ENCODE assay signal across 1 cellular context in the genomic region with DNA sequence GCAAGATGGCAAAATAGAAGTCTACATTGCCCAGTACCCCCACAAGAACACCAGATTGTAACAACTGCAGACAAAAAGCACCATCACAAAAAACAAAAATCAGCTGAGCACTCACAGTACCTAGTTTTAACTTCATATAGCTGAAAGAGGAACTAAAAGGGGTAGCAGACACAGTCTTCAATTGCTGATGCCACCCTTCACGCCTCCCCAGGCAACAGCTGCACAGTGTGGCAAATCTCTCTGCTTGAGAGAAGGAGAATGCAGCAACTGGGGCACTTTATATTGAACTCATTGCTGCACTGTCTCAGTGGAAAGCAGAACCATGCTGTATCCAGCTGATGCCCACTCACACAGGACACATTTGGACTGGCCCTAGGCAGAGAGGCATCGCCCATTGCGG.
TF ChIP-seq lines count a peak whose summit lies in the region.

No MANE protein-coding gene starts in this region.

TF ChIP-seq in GM12878, 131 proteins besides CTCF, POLR2A, EP300 and RAD21 (continued from another document):
- TF ChIP-seq, protein P1, sequence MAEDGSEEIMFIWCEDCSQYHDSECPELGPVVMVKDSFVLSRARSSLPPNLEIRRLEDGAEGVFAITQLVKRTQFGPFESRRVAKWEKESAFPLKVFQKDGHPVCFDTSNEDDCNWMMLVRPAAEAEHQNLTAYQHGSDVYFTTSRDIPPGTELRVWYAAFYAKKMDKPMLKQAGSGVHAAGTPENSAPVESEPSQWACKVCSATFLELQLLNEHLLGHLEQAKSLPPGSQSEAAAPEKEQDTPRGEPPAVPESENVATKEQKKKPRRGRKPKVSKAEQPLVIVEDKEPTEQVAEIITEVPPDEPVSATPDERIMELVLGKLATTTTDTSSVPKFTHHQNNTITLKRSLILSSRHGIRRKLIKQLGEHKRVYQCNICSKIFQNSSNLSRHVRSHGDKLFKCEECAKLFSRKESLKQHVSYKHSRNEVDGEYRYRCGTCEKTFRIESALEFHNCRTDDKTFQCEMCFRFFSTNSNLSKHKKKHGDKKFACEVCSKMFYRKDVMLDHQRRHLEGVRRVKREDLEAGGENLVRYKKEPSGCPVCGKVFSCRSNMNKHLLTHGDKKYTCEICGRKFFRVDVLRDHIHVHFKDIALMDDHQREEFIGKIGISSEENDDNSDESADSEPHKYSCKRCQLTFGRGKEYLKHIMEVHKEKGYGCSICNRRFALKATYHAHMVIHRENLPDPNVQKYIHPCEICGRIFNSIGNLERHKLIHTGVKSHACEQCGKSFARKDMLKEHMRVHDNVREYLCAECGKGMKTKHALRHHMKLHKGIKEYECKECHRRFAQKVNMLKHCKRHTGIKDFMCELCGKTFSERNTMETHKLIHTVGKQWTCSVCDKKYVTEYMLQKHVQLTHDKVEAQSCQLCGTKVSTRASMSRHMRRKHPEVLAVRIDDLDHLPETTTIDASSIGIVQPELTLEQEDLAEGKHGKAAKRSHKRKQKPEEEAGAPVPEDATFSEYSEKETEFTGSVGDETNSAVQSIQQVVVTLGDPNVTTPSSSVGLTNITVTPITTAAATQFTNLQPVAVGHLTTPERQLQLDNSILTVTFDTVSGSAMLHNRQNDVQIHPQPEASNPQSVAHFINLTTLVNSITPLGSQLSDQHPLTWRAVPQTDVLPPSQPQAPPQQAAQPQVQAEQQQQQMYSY (CRISPR knock-in tag; IDR thresholded peaks at IDR 0.05) = no peak
- TF ChIP-seq SMC3 (IDR thresholded peaks at IDR 0.05; ENCODE audit: borderline replicate concordance, low read length) (no peak), HDAC6 (IDR thresholded peaks at IDR 0.05; ENCODE audit: unreplicated experiment) (no peak), POLR2AphosphoS5 (IDR thresholded peaks at IDR 0.05; ENCODE audit: low read length) (no peak), KLF5 (IDR thresholded peaks at IDR 0.05; ENCODE audit: partially characterized antibody) (no peak), GABPA (IDR thresholded peaks at IDR 0.05; ENCODE audit: low read depth) (no peak), NFYA (IDR thresholded peaks at IDR 0.05; ENCODE audit: borderline replicate concordance, low read depth, low read length) (no peak), SREBF1 (IDR thresholded peaks at IDR 0.05; ENCODE audit: low read length) (no peak), BMI1 (IDR thresholded peaks at IDR 0.05; ENCODE audit: borderline replicate concordance) (no peak), TBL1XR1 (IDR thresholded peaks at IDR 0.05; ENCODE audit: low read depth, low read length) (no peak), JUNB (IDR thresholded peaks at IDR 0.05) (no peak)
- TF ChIP-seq, protein P2, sequence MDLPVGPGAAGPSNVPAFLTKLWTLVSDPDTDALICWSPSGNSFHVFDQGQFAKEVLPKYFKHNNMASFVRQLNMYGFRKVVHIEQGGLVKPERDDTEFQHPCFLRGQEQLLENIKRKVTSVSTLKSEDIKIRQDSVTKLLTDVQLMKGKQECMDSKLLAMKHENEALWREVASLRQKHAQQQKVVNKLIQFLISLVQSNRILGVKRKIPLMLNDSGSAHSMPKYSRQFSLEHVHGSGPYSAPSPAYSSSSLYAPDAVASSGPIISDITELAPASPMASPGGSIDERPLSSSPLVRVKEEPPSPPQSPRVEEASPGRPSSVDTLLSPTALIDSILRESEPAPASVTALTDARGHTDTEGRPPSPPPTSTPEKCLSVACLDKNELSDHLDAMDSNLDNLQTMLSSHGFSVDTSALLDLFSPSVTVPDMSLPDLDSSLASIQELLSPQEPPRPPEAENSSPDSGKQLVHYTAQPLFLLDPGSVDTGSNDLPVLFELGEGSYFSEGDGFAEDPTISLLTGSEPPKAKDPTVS (IDR thresholded peaks at IDR 0.05; ENCODE audit: low read depth, low read length) = no peak
